1 cellular context compared by ENCODE assay signal in genomic region chr12:3727877-3728632, GRCh38.
TF ChIP-seq lines count a peak whose summit lies in the region.

No MANE protein-coding gene starts in this region.

TF ChIP-seq in GM12878, 131 proteins besides CTCF, POLR2A, EP300 and RAD21 (continued from another document):
- 0 out of 2 replicates have a peak, but pooled peaks have one; percentile 17 for TF ChIP-seq NKRF (conservative IDR thresholded peaks at IDR 0.05)
- peak; percentile 55; the same call in 1 of the 2 replicates for TF ChIP-seq BMI1 (IDR thresholded peaks at IDR 0.05; ENCODE audit: borderline replicate concordance)
- peak; percentile 88 for TF ChIP-seq IKZF1 (conservative IDR thresholded peaks at IDR 0.05)
- TF ChIP-seq MTA2 (IDR thresholded peaks at IDR 0.05; ENCODE audit: low read depth): peak; percentile 74
- TF ChIP-seq FOXK2 (IDR thresholded peaks at IDR 0.05): peak; percentile 45; the same call in 1 of the 2 replicates
- no peak for TF ChIP-seq TCF3 (IDR thresholded peaks at IDR 0.05; ENCODE audit: borderline replicate concordance, insufficient read depth, low read depth, low read length)
- no peak for TF ChIP-seq PAX5 (IDR thresholded peaks at IDR 0.05; ENCODE audit: borderline replicate concordance, low read depth, low read length)
- TF ChIP-seq TARDBP (IDR thresholded peaks at IDR 0.05; ENCODE audit: borderline replicate concordance): no peak
- TF ChIP-seq RB1 (IDR thresholded peaks at IDR 0.05; ENCODE audit: borderline replicate concordance): no peak
- peak; percentile 78 for TF ChIP-seq ATF7 (IDR thresholded peaks at IDR 0.05; ENCODE audit: low read depth)
- peak; percentile 62; the same call in 1 of the 2 replicates for TF ChIP-seq BCL11A (IDR thresholded peaks at IDR 0.05; ENCODE audit: low read depth, low read length)
- 0 out of 2 replicates have a peak, but pooled peaks have one; percentile 17 for TF ChIP-seq ZBTB33 (IDR thresholded peaks at IDR 0.05)
- TF ChIP-seq IKZF2 (IDR thresholded peaks at IDR 0.05): peak; percentile 70 to 79; a peak in 2 of 4 replicates
- TF ChIP-seq IRF4 (IDR thresholded peaks at IDR 0.05; ENCODE audit: low read depth, low read length): 0 out of 2 replicates have a peak, but pooled peaks have one; percentile 21
- TF ChIP-seq NFXL1 (IDR thresholded peaks at IDR 0.05; ENCODE audit: borderline replicate concordance): no peak
- TF ChIP-seq, protein P1, sequence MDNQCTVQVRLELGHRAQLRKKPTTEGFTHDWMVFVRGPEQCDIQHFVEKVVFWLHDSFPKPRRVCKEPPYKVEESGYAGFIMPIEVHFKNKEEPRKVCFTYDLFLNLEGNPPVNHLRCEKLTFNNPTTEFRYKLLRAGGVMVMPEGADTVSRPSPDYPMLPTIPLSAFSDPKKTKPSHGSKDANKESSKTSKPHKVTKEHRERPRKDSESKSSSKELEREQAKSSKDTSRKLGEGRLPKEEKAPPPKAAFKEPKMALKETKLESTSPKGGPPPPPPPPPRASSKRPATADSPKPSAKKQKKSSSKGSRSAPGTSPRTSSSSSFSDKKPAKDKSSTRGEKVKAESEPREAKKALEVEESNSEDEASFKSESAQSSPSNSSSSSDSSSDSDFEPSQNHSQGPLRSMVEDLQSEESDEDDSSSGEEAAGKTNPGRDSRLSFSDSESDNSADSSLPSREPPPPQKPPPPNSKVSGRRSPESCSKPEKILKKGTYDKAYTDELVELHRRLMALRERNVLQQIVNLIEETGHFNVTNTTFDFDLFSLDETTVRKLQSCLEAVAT (IDR thresholded peaks at IDR 0.05): 0 out of 2 replicates have a peak, but pooled peaks have one; percentile 52
- no peak for TF ChIP-seq ZBTB4 (CRISPR knock-in tag; IDR thresholded peaks at IDR 0.05)
- peak; percentile 46 to 73; a peak in 3 of 4 replicates for TF ChIP-seq BHLHE40 (IDR thresholded peaks at IDR 0.05; ENCODE audit: borderline replicate concordance in 1 of 2, low read depth in 2 of 2, low read length in 1 of 2)
- 0 out of 2 replicates have a peak, but pooled peaks have one; percentile 42 for TF ChIP-seq NFIC (IDR thresholded peaks at IDR 0.05; ENCODE audit: low read depth, low read length)
- TF ChIP-seq IRF3 (IDR thresholded peaks at IDR 0.05): no peak
- TF ChIP-seq RELB (IDR thresholded peaks at IDR 0.05; ENCODE audit: low read depth): peak; percentile 87
- TF ChIP-seq ZNF24 (IDR thresholded peaks at IDR 0.05): 0 out of 2 replicates have a peak, but pooled peaks have one; percentile 25
- TF ChIP-seq SMARCA5 (IDR thresholded peaks at IDR 0.05): no peak
- no peak for TF ChIP-seq RCOR1 (conservative IDR thresholded peaks at IDR 0.05; ENCODE audit: low read depth, low read length)
- TF ChIP-seq CREM (IDR thresholded peaks at IDR 0.05; ENCODE audit: low read depth): peak; percentile 12; the same call in 1 of the 2 replicates
- no peak for TF ChIP-seq ESRRA (IDR thresholded peaks at IDR 0.05; ENCODE audit: low read length)
- TF ChIP-seq NBN (IDR thresholded peaks at IDR 0.05): 0 out of 2 replicates have a peak, but pooled peaks have one; percentile 27
- TF ChIP-seq CREB1 (IDR thresholded peaks at IDR 0.05; ENCODE audit: low read depth): no peak
- TF ChIP-seq NR2F1 (conservative IDR thresholded peaks at IDR 0.05): peak; percentile 90
- peak; percentile 40; the same call in 1 of the 2 replicates for TF ChIP-seq CHD2 (IDR thresholded peaks at IDR 0.05; ENCODE audit: borderline replicate concordance, low read depth, low read length)
- peak; percentile 69 for TF ChIP-seq MEF2B (IDR thresholded peaks at IDR 0.05; ENCODE audit: partially characterized antibody, poor library complexity, severe bottlenecking)
- TF ChIP-seq EED (IDR thresholded peaks at IDR 0.05; ENCODE audit: low read depth): peak; percentile 43; the same call in 1 of the 2 replicates
- no peak for TF ChIP-seq BACH1 (IDR thresholded peaks at IDR 0.05; ENCODE audit: borderline replicate concordance)
